In the genomic region with DNA sequence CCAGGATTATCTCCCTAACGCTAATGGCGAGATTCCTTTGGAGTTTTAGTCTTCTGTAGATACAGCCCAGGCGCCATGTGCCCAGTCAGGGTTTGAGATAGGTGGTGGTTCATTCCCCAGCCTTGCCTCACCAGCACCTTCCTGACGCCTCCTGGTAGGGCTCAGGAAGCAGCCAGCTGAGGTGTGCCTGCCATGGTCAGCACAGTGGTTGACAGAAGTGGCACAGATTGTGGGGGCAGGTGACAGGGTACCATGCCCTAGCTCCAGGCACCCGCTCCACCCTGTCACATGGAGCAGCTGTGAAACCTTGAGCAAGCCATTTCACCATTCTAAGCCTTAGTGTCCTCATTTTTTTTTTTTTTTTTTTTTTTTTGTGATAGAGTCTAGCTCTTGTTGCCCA, we compare ENCODE assay signal across 22 cellular contexts.
"Had no signal": no experiment of that assay in that cellular context is flagged by ENCODE, and none has a peak within 500 bp of the region (broad histone marks: within the 10 kb centered on the region; RNA-seq: fewer than 3 reads in every experiment).

No MANE protein-coding gene starts in this region.

- H3K27ac Mint-ChIP-seq: nephron; T-helper 2 cell treated with Interferon-gamma antibody and Interleukin-4, amounts not matched to agents 5 μg/mL and 100 μg/mL, for 36 hours; WTC11 had no signal

- H3K4me3 Mint-ChIP-seq: activated CD4-positive, alpha-beta T cell treated with anti-CD3 and anti-CD28 coated beads for 36 hours; nephron; T-helper 2 cell treated with Interferon-gamma antibody and Interleukin-4, amounts not matched to agents 5 μg/mL and 100 μg/mL, for 36 hours; WTC11 had no signal

- H3K27me3 ChIP-seq: ascending aorta, tibial artery had no signal

- H3K27me3 Mint-ChIP-seq: activated CD4-positive, alpha-beta T cell treated with anti-CD3 and anti-CD28 coated beads for 36 hours had no signal

- H3K9me3 Mint-ChIP-seq: nephron; T-helper 2 cell treated with Interferon-gamma antibody and Interleukin-4, amounts not matched to agents 5 μg/mL and 100 μg/mL, for 36 hours; WTC11 had no signal

- H3K36me3 Mint-ChIP-seq: WTC11 had no signal

- H3K9me3 ChIP-seq: ascending aorta, lower lobe of right lung, tibial artery had no signal

- DNase-seq: activated CD4-positive, alpha-beta T cell treated with anti-CD3 and anti-CD28 coated beads for 36 hours; activated CD4-positive, alpha-beta T cell treated with anti-CD3 and anti-CD28 coated beads, Interleukin-2, amount 50 U/mL, for 48 hours; activated gamma-delta T cell treated with Interleukin-2 at 50 U/mL for 16 hours; activated T-cell treated with anti-CD3 and anti-CD28 coated beads, Interleukin-2, amount 50 U/mL, for 48 hours; cortex of kidney; erythroblast; foreskin melanocyte; glutamatergic neuron; hippocampal formation; islet precursor cell; lower lobe of right lung; nucleus accumbens; retina; stimulated activated CD4-positive, alpha-beta T cell treated with anti-CD3 and anti-CD28 coated beads, Interleukin-1b, Interleukin-23, amount 100 ng/mL, for 48 hours; stimulated activated CD8-positive, alpha-beta memory T cell treated with anti-CD3 and anti-CD28 coated beads, Interleukin-4, amount 100 ng/mL, for 48 hours; stimulated activated naive CD8-positive, alpha-beta T cell treated with anti-CD3 and anti-CD28 coated beads, Interleukin-15, Interleukin-2, amounts not matched to agents 100 U/mL and 50 U/mL, for 24 hours; substantia nigra; tibial artery had no signal

- ATAC-seq: activated CD4-positive, alpha-beta T cell treated with anti-CD3 and anti-CD28 coated beads for 36 hours; lower lobe of right lung; stimulated activated naive CD8-positive, alpha-beta T cell treated with anti-CD3 and anti-CD28 coated beads, Interleukin-15, Interleukin-2, amounts not matched to agents 100 U/mL and 50 U/mL, for 24 hours; WTC11 had no signal

- H3K27ac ChIP-seq: ascending aorta, lower lobe of right lung, tibial artery had no signal

- H3K36me3 ChIP-seq: ascending aorta, lower lobe of right lung, tibial artery had no signal

- H3K4me3 ChIP-seq: ascending aorta, lower lobe of right lung, tibial artery had no signal
